In the genomic region with DNA sequence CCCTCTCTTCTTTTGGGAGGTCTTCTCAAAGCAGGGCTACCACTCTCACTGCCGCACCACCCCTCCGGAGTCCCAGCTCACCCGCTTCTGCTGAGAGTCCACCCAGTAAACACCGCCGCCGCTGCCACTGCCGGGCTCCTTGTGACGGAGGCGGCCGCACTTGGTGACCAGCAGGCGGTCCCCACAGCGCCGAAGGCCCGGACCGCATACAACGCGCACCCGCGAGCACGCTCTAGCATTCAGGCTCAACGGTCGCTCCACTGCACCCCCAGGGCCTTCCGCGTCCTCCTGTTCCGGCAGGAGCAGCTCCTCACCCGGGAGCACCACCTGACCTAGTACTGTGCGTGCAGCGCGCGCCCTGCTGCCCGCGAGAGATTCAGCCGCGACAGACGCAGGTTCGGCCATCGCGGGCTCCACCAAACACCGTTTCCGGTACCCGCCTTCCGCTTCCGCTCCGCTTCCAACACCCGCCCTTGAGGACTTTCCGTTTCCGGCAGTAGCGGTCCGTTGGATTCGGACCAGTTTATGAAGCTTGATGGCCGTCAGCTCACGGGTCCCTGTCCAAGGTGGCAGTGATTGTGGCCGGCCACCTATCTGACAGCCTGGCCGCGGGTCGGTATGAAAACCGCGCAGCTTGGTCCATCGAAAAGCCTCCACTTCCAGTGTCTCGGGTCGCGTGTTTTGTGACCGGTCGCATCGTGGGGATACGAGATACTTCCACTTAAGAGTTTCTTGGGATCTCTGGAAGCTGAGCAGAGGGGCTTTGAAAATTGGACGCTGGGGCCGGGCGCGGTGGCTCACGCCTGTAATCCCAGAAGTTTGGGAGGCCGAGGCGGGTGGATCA, we compare ENCODE assay signal across 8 cellular contexts. TPM values are rescaled to one million over a fixed set of nuclear protein-coding genes. Genes with fewer than 3 reads are reported as not detected.
DNase-seq lines count a peak whose midpoint lies in the region; ATAC-seq, FAIRE-seq and TF ChIP-seq lines count a peak whose summit lies in the region.

Gene EXOSC3, minus strand, starts transcription at position 425 of the 844 bp plus-strand sequence. Its CDS starts 20 bp downstream, at position 405.

- H3K27me3 ChIP-seq in uterus, result no peaks in the 10 kb centered on the region

- no peak for TF ChIP-seq CTCF in uterus (IDR thresholded peaks at IDR 0.05)

- no peaks in the 10 kb centered on the region for H3K9me3 ChIP-seq in uterus

- intact Hi-C loops in left ventricle myocardium superior (cut with micrococcal nuclease), result no loop called here
- intact Hi-C loops in uterus (cut with DNase I; ENCODE audit: low total_unique reads), result no loop called here

- peak; percentile 94 for FAIRE-seq in GM12891 (lab: Jason Lieb, UNC)

- TF ChIP-seq POLR2A in GM12891 (IDR thresholded peaks at IDR 0.05; ENCODE audit: low read depth, low read length) (peak; percentile 94), uterus (IDR thresholded peaks at IDR 0.05) (peak; percentile 28 to 51)

- H3K4me3 ChIP-seq in uterus, result peak within 1 kb of the TSS; percentile 95 to 96

- ATAC-seq in HG02798 (IDR thresholded peaks at IDR 0.05; ENCODE audit: poor library complexity, unreplicated experiment) (peak; percentile 96), left ventricle myocardium superior (peak; percentile 98)

- no peaks in the 10 kb centered on the region for H3K36me3 ChIP-seq in uterus

- no peaks in the 10 kb centered on the region for H3K4me1 ChIP-seq in uterus

- DNase-seq in GM12891 (ENCODE audit: insufficient read length, low spot score) (peak; percentile 74), NCI-H1436 (lab: John Stamatoyannopoulos, UW) (peak; percentile 80), T-helper 1 cell (peak; percentile 71 to 91 (median 79)), amniotic epithelial cell (ENCODE audit: low read depth) (peak; percentile 87), left ventricle myocardium superior (peak; percentile 91), pulmonary artery endothelial cell (ENCODE audit: low read depth, low spot score) (peak; percentile 70), uterus (peak; percentile 82 to 83)

- H3K27ac ChIP-seq in uterus, result peak within 1 kb of the TSS; percentile 70 to 88

TF ChIP-seq in GM12891, 5 proteins besides CTCF, POLR2A, EP300 and RAD21:
- TF ChIP-seq SPI1 (IDR thresholded peaks at IDR 0.05; ENCODE audit: low read depth, low read length) (peak; percentile 33; the same call in 1 of the 2 replicates), POLR2AphosphoS5 (IDR thresholded peaks at IDR 0.05; ENCODE audit: low read depth, low read length) (peak; percentile 96), POU2F2 (IDR thresholded peaks at IDR 0.05; ENCODE audit: low read depth, low read length) (no peak; the same call in 1 of the 2 replicates), PAX5 (IDR thresholded peaks at IDR 0.05; ENCODE audit: insufficient read depth, low read length, severe bottlenecking) (no peak), TAF1 (IDR thresholded peaks at IDR 0.05; ENCODE audit: low read depth, low read length) (peak; percentile 93)
TF ChIP-seq in GM12891: peak in this region for 3.

RNA-seq across cellular contexts. Expression of gene EXOSC3, which starts in this region (rescaled TPM):
- polyA plus RNA-seq in GM12891 (2012; ENCODE audit: low read depth, missing spikeins), result 37.2 TPM
- total RNA-seq in left ventricle myocardium superior (17.9 TPM), pulmonary artery endothelial cell (28.7 and 57.0 TPM in 2 replicates), uterus (10 to 100 TPM; 12.4 to 66.6 (median 33.5) TPM)

Comparison
In these comparisons a context has a peak if more than half of its experiments do, and no peak if none do; other contexts are left out.
1. Peak in every context shown above with its lines: DNase-seq, ATAC-seq, H3K4me3 ChIP-seq and H3K27ac ChIP-seq.